In genomic region chr14:23419646-23420045, GRCh38 we compare ENCODE assay signal across 10 cellular contexts. TPM values are rescaled to one million over a fixed set of nuclear protein-coding genes. Genes with fewer than 3 reads are reported as not detected.
DNase-seq lines count a peak whose midpoint lies in the region; ATAC-seq, FAIRE-seq and TF ChIP-seq lines count a peak whose summit lies in the region.
"Not testable (repeated sequence)": the region's sequence is repeated elsewhere in the genome, so short reads cannot be mapped to it uniquely, and the experiment has no call there.
"Had no signal": no experiment of that assay in that cellular context is flagged by ENCODE, and none has a peak within 500 bp of the region (broad histone marks: within the 10 kb centered on the region; RNA-seq: fewer than 3 reads in every experiment).

No MANE protein-coding gene starts in this region.

- not testable (repeated sequence) for TF ChIP-seq POLR2A in K562 (conservative IDR thresholded peaks at IDR 0.05)

- in situ Hi-C loops in K562 (cut with MboI), result not testable (repeated sequence)

- BruUV-seq in K562 (replicated peaks; lab: Mats Ljungman, UMichigan), result not testable (repeated sequence)

- not testable (repeated sequence) for H3K9me1 ChIP-seq in K562 (ENCODE audit: control insufficient read depth, insufficient read depth, low read length)

- not testable (repeated sequence) for H3K36me3 ChIP-seq in K562 (ENCODE audit: control insufficient read depth, insufficient read depth, low read length)

- peaks cover 21 to 63% of the 10 kb centered on the region in 2 experiments; a peak in 4 of 5 replicates for H3K27me3 ChIP-seq in K562 (ENCODE audit: control insufficient read depth in 2 of 2, insufficient read depth in 2 of 2, low read length in 2 of 2)
- H3K27me3 ChIP-seq in right cardiac atrium (ENCODE audit: control insufficient read depth, insufficient read depth), result not testable (repeated sequence)

- not testable (repeated sequence) for FAIRE-seq in K562 (lab: Jason Lieb, UNC)

- H4K20me1 ChIP-seq in K562 (replicated peaks; ENCODE audit: control insufficient read depth, insufficient read depth, low read length), result not testable (repeated sequence)

- not testable (repeated sequence) for H3K79me2 ChIP-seq in K562 (ENCODE audit: control insufficient read depth, insufficient read depth, low read length)

- WGBS in K562 (ENCODE audit: insufficient coverage, low coverage, missing lambda C conversion rate), result no CpG with 5 or more reads among the region's 17 CpGs
- WGBS in right cardiac atrium, result 67% methylated on average over 4 of the region's 17 CpGs

- H3K27me3 Mint-ChIP-seq in T-helper 17 cell, result peaks cover 45% of the 10 kb centered on the region

- TF ChIP-seq CTCF in K562 (IDR thresholded peaks at IDR 0.05 in 2 of 3, conservative IDR thresholded peaks at IDR 0.05 in 1 of 3; ENCODE audit: insufficient read depth in 2 of 3, low read depth in 1 of 3, low read length in 3 of 3), result not testable (repeated sequence)

- H3K27ac Mint-ChIP-seq in T-helper 17 cell, result not testable (repeated sequence)

- not testable (repeated sequence) for DNase-seq in T-helper 17 cell; K562 (ENCODE audit: extremely low read depth in 1 of 4, low spot score in 3 of 4); right cardiac atrium

- H3K9me3 ChIP-seq in T-helper 17 cell (ENCODE audit: control insufficient read depth, low read length, poor library complexity, severe bottlenecking); K562 (replicated peaks; ENCODE audit: control insufficient read depth, insufficient read depth, low read depth, low read length); right cardiac atrium (ENCODE audit: control insufficient read depth, low read length): not testable (repeated sequence)

- H3K4me3 ChIP-seq in K562; right cardiac atrium (ENCODE audit: low read length): not testable (repeated sequence)

- H2AFZ ChIP-seq in K562 (ENCODE audit: low read depth, low read length), result not testable (repeated sequence)

- TF ChIP-seq EP300 in K562 (IDR thresholded peaks at IDR 0.05; ENCODE audit: low read length), result not testable (repeated sequence)

- CTCF ChIA-PET in K562 (lab: Yijun Ruan, JAX; ENCODE audit: low intra/inter-chr PET ratio), result not testable (repeated sequence)

- not testable (repeated sequence) for H3K36me3 Mint-ChIP-seq in T-helper 17 cell (ENCODE audit: low read depth)

- not testable (repeated sequence) for H3K27ac ChIP-seq in K562 (ENCODE audit: extremely low read depth, low read depth, low read length)
- H3K27ac ChIP-seq in right cardiac atrium (ENCODE audit: low read length), result peak overlapping the region; percentile 3

- H3K4me2 ChIP-seq in K562 (ENCODE audit: insufficient read depth, low read length), result not testable (repeated sequence)

- not testable (repeated sequence) for H3K4me1 ChIP-seq in K562 (replicated peaks in 1 of 2; ENCODE audit: control insufficient read depth in 2 of 2, insufficient read depth in 2 of 2, low read length in 2 of 2); right cardiac atrium (ENCODE audit: control insufficient read depth, insufficient read depth, low read length)

- not testable (repeated sequence) for H3K9ac ChIP-seq in K562 (ENCODE audit: insufficient read depth in 1 of 2, low read depth in 2 of 2, low read length in 2 of 2)

- H3K4me1 Mint-ChIP-seq in T-helper 17 cell, result not testable (repeated sequence)

- intact Hi-C loops in K562 (cut with micrococcal nuclease); right cardiac atrium (cut with DNase I): not testable (repeated sequence)

- POLR2A ChIA-PET in K562 (lab: Yijun Ruan, JAX), result not testable (repeated sequence)

- peak overlapping the region; percentile 43 for H3K4me3 Mint-ChIP-seq in T-helper 17 cell

- not testable (repeated sequence) for ATAC-seq in T-helper 17 cell
- peak; percentile 48; the same call in 2 of the 3 replicates for ATAC-seq in K562
- ATAC-seq in right cardiac atrium, result peak in 1 of 2 donors; percentile 15

- not testable (repeated sequence) for TF ChIP-seq RAD21 in K562 (CRISPR knock-in tag; conservative IDR thresholded peaks at IDR 0.05 in 1 of 2, IDR thresholded peaks at IDR 0.05 in 1 of 2)

RNA-seq across cellular contexts. Expression of gene MYH6, which starts 11.6 kb away (rescaled TPM):
- total RNA-seq in T-helper 17 cell (not detected), K562 (2014; rRNA removed) (not detected in 2 replicates), K562 (2014; rRNA removed; fragmentation: Illumina TruSeq; extraction: Trizol) (not detected in 2 replicates), K562 (2015; rRNA removed; fragmentation: Illumina TruSeq; extraction: Trizol) (not detected in 2 replicates), K562 (2021) (not detected in 2 replicates), right cardiac atrium (over 10,000 TPM; 12,862 to 15,773 (median 14,347) TPM)
- total RNA-seq in K562 (2011; cell fraction: chromatin; rRNA removed; ENCODE audit: low replicate concordance), result 0.09 TPM in 1 of 2 replicates, not detected in the other
- total RNA-seq in K562 (2011; cell fraction: nucleolus; rRNA removed), result not detected in 2 replicates
- total RNA-seq in K562 (2011; cell fraction: nucleoplasm; rRNA removed), result not detected in 2 replicates
- polyA plus RNA-seq in K562 (2011; rRNA removed) (not detected in 2 replicates), K562 (2014; fragmentation: Illumina TruSeq; extraction: Trizol) (not detected in 2 replicates), K562 (2014; fragmentation: Nextera tagmentation; extraction: Ambion mirVana) (not detected), K562 (2014; rRNA removed) (not detected in 2 replicates), right cardiac atrium (11,120 TPM)
- 0.04 TPM in 1 of 2 replicates, not detected in the other for polyA plus RNA-seq in K562 (2011; cell fraction: cytosol; rRNA removed)
- polyA plus RNA-seq in K562 (2011; cell fraction: nucleus; rRNA removed), result 0.03 and 0.04 TPM in 2 replicates
- 0.03 TPM in 2 replicates for polyA plus RNA-seq in K562 (2012)
- 0.12 TPM in 1 of 2 replicates, not detected in the other for polyA minus RNA-seq in K562 (2011; rRNA and poly(A)+ RNA removed)
- polyA minus RNA-seq in K562 (2011; cell fraction: cytosol; rRNA and poly(A)+ RNA removed), result not detected in 2 replicates
- not detected in 2 replicates for polyA minus RNA-seq in K562 (2011; cell fraction: nucleus; rRNA and poly(A)+ RNA removed)
- total RNA-seq: A673; CD4-positive, alpha-beta memory T cell; Daoy; HT-29 had no signal
- polyA plus RNA-seq: AG04450; CD14-positive monocyte; CD4-positive, alpha-beta memory T cell had no signal

RNA-seq across cellular contexts. Expression of gene MYH7, which starts 15.8 kb away (rescaled TPM):
- total RNA-seq in T-helper 17 cell (not detected), K562 (2014; rRNA removed) (not detected in 2 replicates), K562 (2014; rRNA removed; fragmentation: Illumina TruSeq; extraction: Trizol) (not detected in 2 replicates), K562 (2015; rRNA removed; fragmentation: Illumina TruSeq; extraction: Trizol) (not detected in 2 replicates), K562 (2021) (not detected in 2 replicates), right cardiac atrium (1,000 to 10,000 TPM in 1 of 4 donors, 100 to 1,000 TPM in 3; 461 to 2,251 (median 602) TPM)
- not detected in 2 replicates for total RNA-seq in K562 (2011; cell fraction: chromatin; rRNA removed; ENCODE audit: low replicate concordance)
- total RNA-seq in K562 (2011; cell fraction: nucleolus; rRNA removed), result not detected in 2 replicates
- total RNA-seq in K562 (2011; cell fraction: nucleoplasm; rRNA removed), result not detected in 2 replicates
- polyA plus RNA-seq in K562 (2011; rRNA removed) (not detected in 2 replicates), K562 (2014; fragmentation: Illumina TruSeq; extraction: Trizol) (not detected in 2 replicates), K562 (2014; fragmentation: Nextera tagmentation; extraction: Ambion mirVana) (not detected), K562 (2014; rRNA removed) (not detected in 2 replicates), right cardiac atrium (1,734 TPM)
- polyA plus RNA-seq in K562 (2011; cell fraction: cytosol; rRNA removed), result not detected in 2 replicates
- not detected in 2 replicates for polyA plus RNA-seq in K562 (2011; cell fraction: nucleus; rRNA removed)
- not detected in 2 replicates for polyA plus RNA-seq in K562 (2012)
- polyA minus RNA-seq in K562 (2011; rRNA and poly(A)+ RNA removed), result not detected in 2 replicates
- polyA minus RNA-seq in K562 (2011; cell fraction: cytosol; rRNA and poly(A)+ RNA removed), result not detected in 2 replicates
- not detected in 2 replicates for polyA minus RNA-seq in K562 (2011; cell fraction: nucleus; rRNA and poly(A)+ RNA removed)
- total RNA-seq: A673; CD4-positive, alpha-beta memory T cell; Daoy; GM23338; HT-29 had no signal
- polyA plus RNA-seq: AG04450; CD14-positive monocyte; CD4-positive, alpha-beta memory T cell; GM23338 had no signal

RNA-seq across cellular contexts. Expression of gene CMTM5, which starts 42.8 kb away (rescaled TPM):
- 10 to 100 TPM in 1 of 2 donors, 1 to 10 TPM in 1; 2.5 to 29.1 TPM for total RNA-seq in T-helper 17 cell
- total RNA-seq in K562 (2011; cell fraction: chromatin; rRNA removed; ENCODE audit: low replicate concordance), result not detected in 2 replicates
- 0.13 TPM in 1 of 2 replicates, not detected in the other for total RNA-seq in K562 (2011; cell fraction: nucleolus; rRNA removed)
- total RNA-seq in K562 (2011; cell fraction: nucleoplasm; rRNA removed), result not detected in 2 replicates
- not detected in 2 replicates for total RNA-seq in K562 (2014; rRNA removed)
- not detected in 2 replicates for total RNA-seq in K562 (2014; rRNA removed; fragmentation: Illumina TruSeq; extraction: Trizol)
- not detected in 2 replicates for total RNA-seq in K562 (2015; rRNA removed; fragmentation: Illumina TruSeq; extraction: Trizol)
- total RNA-seq in K562 (2021), result not detected in 2 replicates
- 0.09 and 0.21 TPM in 2 replicates for polyA plus RNA-seq in K562 (2011; rRNA removed)
- 1.1 TPM in 1 of 2 replicates, not detected in the other for polyA plus RNA-seq in K562 (2011; cell fraction: cytosol; rRNA removed)
- polyA plus RNA-seq in K562 (2011; cell fraction: nucleus; rRNA removed), result 0.21 and 0.58 TPM in 2 replicates
- polyA plus RNA-seq in K562 (2012), result 0.17 TPM in 1 of 2 replicates, not detected in the other
- polyA plus RNA-seq in K562 (2014; fragmentation: Illumina TruSeq; extraction: Trizol), result not detected in 2 replicates
- not detected for polyA plus RNA-seq in K562 (2014; fragmentation: Nextera tagmentation; extraction: Ambion mirVana)
- not detected in 2 replicates for polyA plus RNA-seq in K562 (2014; rRNA removed)
- polyA minus RNA-seq in K562 (2011; rRNA and poly(A)+ RNA removed), result not detected in 2 replicates
- polyA minus RNA-seq in K562 (2011; cell fraction: cytosol; rRNA and poly(A)+ RNA removed), result not detected in 2 replicates
- polyA minus RNA-seq in K562 (2011; cell fraction: nucleus; rRNA and poly(A)+ RNA removed), result not detected in 2 replicates
- total RNA-seq in right cardiac atrium, result 1 to 10 TPM in 3 of 4 donors, under 1 TPM in 1; 0.36 to 1.4 (median 1.2) TPM
- 13.9 TPM for polyA plus RNA-seq in right cardiac atrium
- total RNA-seq: A673; CD4-positive, alpha-beta memory T cell; Daoy; HT-29 had no signal
- polyA plus RNA-seq: CD4-positive, alpha-beta memory T cell; GM23338 had no signal

RNA-seq across cellular contexts. Expression of gene IL25, which starts 47.0 kb away (rescaled TPM):
- total RNA-seq in T-helper 17 cell (not detected), K562 (2014; rRNA removed) (not detected in 2 replicates), K562 (2014; rRNA removed; fragmentation: Illumina TruSeq; extraction: Trizol) (not detected in 2 replicates), K562 (2015; rRNA removed; fragmentation: Illumina TruSeq; extraction: Trizol) (not detected in 2 replicates), K562 (2021) (not detected in 2 replicates), right cardiac atrium (not detected)
- not detected in 2 replicates for total RNA-seq in K562 (2011; cell fraction: chromatin; rRNA removed; ENCODE audit: low replicate concordance)
- not detected in 2 replicates for total RNA-seq in K562 (2011; cell fraction: nucleolus; rRNA removed)
- not detected in 2 replicates for total RNA-seq in K562 (2011; cell fraction: nucleoplasm; rRNA removed)
- polyA plus RNA-seq in K562 (2011; rRNA removed) (not detected in 2 replicates), K562 (2014; fragmentation: Illumina TruSeq; extraction: Trizol) (not detected in 2 replicates), K562 (2014; fragmentation: Nextera tagmentation; extraction: Ambion mirVana) (not detected), K562 (2014; rRNA removed) (not detected in 2 replicates), right cardiac atrium (0.09 TPM)
- polyA plus RNA-seq in K562 (2011; cell fraction: cytosol; rRNA removed), result not detected in 2 replicates
- polyA plus RNA-seq in K562 (2011; cell fraction: nucleus; rRNA removed), result not detected in 2 replicates
- not detected in 2 replicates for polyA plus RNA-seq in K562 (2012)
- polyA minus RNA-seq in K562 (2011; rRNA and poly(A)+ RNA removed), result not detected in 2 replicates
- not detected in 2 replicates for polyA minus RNA-seq in K562 (2011; cell fraction: cytosol; rRNA and poly(A)+ RNA removed)
- not detected in 2 replicates for polyA minus RNA-seq in K562 (2011; cell fraction: nucleus; rRNA and poly(A)+ RNA removed)
- total RNA-seq: A673; CD4-positive, alpha-beta memory T cell; Daoy; GM23338; HT-29 had no signal
- polyA plus RNA-seq: AG04450; CD14-positive monocyte; CD4-positive, alpha-beta memory T cell; GM23338 had no signal

RNA-seq across cellular contexts. Expression of gene NGDN, which starts 49.9 kb away (rescaled TPM):
- total RNA-seq in T-helper 17 cell, result 100 to 1,000 TPM in 1 of 2 donors, 10 to 100 TPM in 1; 97.6 to 120 TPM
- total RNA-seq in K562 (2011; cell fraction: chromatin; rRNA removed; ENCODE audit: low replicate concordance), result 93.2 and 127 TPM in 2 replicates
- 59.3 and 59.7 TPM in 2 replicates for total RNA-seq in K562 (2011; cell fraction: nucleolus; rRNA removed)
- total RNA-seq in K562 (2011; cell fraction: nucleoplasm; rRNA removed), result 71.3 and 86.8 TPM in 2 replicates
- 55.1 and 65.3 TPM in 2 replicates for total RNA-seq in K562 (2014; rRNA removed)
- 85.2 and 95.2 TPM in 2 replicates for total RNA-seq in K562 (2014; rRNA removed; fragmentation: Illumina TruSeq; extraction: Trizol)
- 73.1 and 74.9 TPM in 2 replicates for total RNA-seq in K562 (2015; rRNA removed; fragmentation: Illumina TruSeq; extraction: Trizol)
- 41.6 and 42.9 TPM in 2 replicates for total RNA-seq in K562 (2021)
- polyA plus RNA-seq in K562 (2011; rRNA removed), result 62.2 and 82.6 TPM in 2 replicates
- 21.4 and 31.5 TPM in 2 replicates for polyA plus RNA-seq in K562 (2011; cell fraction: cytosol; rRNA removed)
- 51.2 and 90.7 TPM in 2 replicates for polyA plus RNA-seq in K562 (2011; cell fraction: nucleus; rRNA removed)
- 30.7 and 63.7 TPM in 2 replicates for polyA plus RNA-seq in K562 (2012)
- polyA plus RNA-seq in K562 (2014; fragmentation: Illumina TruSeq; extraction: Trizol), result 71.9 and 74.0 TPM in 2 replicates
- polyA plus RNA-seq in K562 (2014; fragmentation: Nextera tagmentation; extraction: Ambion mirVana), result 100 to 1,000 TPM; 165 to 195 TPM
- 73.5 and 82.4 TPM in 2 replicates for polyA plus RNA-seq in K562 (2014; rRNA removed)
- 59.7 and 68.6 TPM in 2 replicates for polyA minus RNA-seq in K562 (2011; rRNA and poly(A)+ RNA removed)
- polyA minus RNA-seq in K562 (2011; cell fraction: cytosol; rRNA and poly(A)+ RNA removed), result 23.7 and 25.8 TPM in 2 replicates
- polyA minus RNA-seq in K562 (2011; cell fraction: nucleus; rRNA and poly(A)+ RNA removed), result 26.7 and 45.9 TPM in 2 replicates
- 10 to 100 TPM; 19.3 to 23.4 (median 21.8) TPM for total RNA-seq in right cardiac atrium
- polyA plus RNA-seq in right cardiac atrium, result 26.8 TPM

Comparison
In these comparisons a context has a peak if more than half of its experiments do, and no peak if none do; other contexts are left out.
1. RNA of gene MYH6, which starts 11.6 kb away (total RNA-seq): 12,862 to 15,773 TPM in right cardiac atrium; not detected in T-helper 17 cell and 0.09 TPM in K562; every median in the first group is over 1,000 times any median in the second.
2. RNA of gene MYH7, which starts 15.8 kb away (total RNA-seq): 461 to 2,251 TPM in right cardiac atrium; not detected in T-helper 17 cell and not detected in K562; every median in the first group is over 100 times any median in the second.